In the genomic region with DNA sequence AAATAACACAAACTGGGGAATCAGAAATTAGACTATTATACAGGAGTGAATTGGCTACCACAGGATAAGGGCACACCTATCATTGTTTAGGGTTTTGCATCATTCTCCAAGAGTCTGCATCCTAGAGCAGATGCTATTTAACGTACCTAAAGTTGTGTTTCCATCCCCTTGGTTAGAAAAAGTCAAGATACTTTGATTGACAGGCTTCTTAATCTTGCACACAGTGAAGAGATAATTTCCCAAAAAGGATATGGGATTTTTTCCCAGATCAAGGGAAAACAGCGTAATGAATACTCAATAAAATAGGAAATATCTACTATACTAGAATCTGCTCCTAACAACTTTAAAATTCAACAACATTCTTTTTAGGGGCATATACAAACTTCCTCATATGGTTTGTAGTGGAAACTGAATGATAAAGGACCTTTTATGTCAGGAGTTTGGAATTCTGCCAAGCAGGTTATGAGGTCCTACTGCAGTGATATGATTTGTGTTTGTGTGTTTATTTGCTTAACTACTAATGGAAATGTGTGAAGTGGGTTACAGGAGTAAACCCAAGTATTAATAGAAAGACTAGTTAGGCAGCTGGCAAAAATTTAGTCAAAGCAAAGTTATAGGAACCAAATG, we compare ENCODE assay signal across 22 cellular contexts.
DNase-seq lines count a peak whose midpoint lies in the region; ATAC-seq, FAIRE-seq and TF ChIP-seq lines count a peak whose summit lies in the region.
"Had no signal": no experiment of that assay in that cellular context is flagged by ENCODE, and none has a peak within 500 bp of the region (broad histone marks: within the 10 kb centered on the region; RNA-seq: fewer than 3 reads in every experiment).

No MANE protein-coding gene starts in this region.

- no peak for TF ChIP-seq CTCF in HFFc6 (IDR thresholded peaks at IDR 0.05)

- H3K27me3 Mint-ChIP-seq in HFFc6 (ENCODE audit: insufficient read depth): no peaks in the 10 kb centered on the region
- H3K27me3 Mint-ChIP-seq: activated B cell treated with CpG ODN at 0.5 μM for 24 hours; IgD-negative memory B cell; naive thymus-derived CD8-positive, alpha-beta T cell; T-cell had no signal

- ATAC-seq in HG02885 (IDR thresholded peaks at IDR 0.05; ENCODE audit: poor library complexity, unreplicated experiment): no peak
- ATAC-seq: naive thymus-derived CD8-positive, alpha-beta T cell; T-cell had no signal

- FAIRE-seq in G401.6 (lab: Jason Lieb, UNC): peak; percentile 74
- FAIRE-seq: keratinocyte had no signal

- peaks cover 9% of the 10 kb centered on the region for H3K36me3 Mint-ChIP-seq in HFFc6 (ENCODE audit: low read depth)
- H3K36me3 Mint-ChIP-seq: IgD-negative memory B cell; naive thymus-derived CD8-positive, alpha-beta T cell; T-cell had no signal

- H3K27ac Mint-ChIP-seq in HFFc6: no peak overlapping the region
- H3K27ac Mint-ChIP-seq: activated B cell treated with CpG ODN at 0.5 μM for 24 hours; IgD-negative memory B cell; naive thymus-derived CD8-positive, alpha-beta T cell; T-cell had no signal

- H3K9me3 Mint-ChIP-seq in HFFc6: peaks cover 8% of the 10 kb centered on the region; the same call in 1 of the 2 replicates
- H3K9me3 Mint-ChIP-seq: IgD-negative memory B cell had no signal

- peaks cover 5% of the 10 kb centered on the region; the same call in 1 of the 2 replicates for H3K4me1 Mint-ChIP-seq in HFFc6 (ENCODE audit: low read depth)
- H3K4me1 Mint-ChIP-seq: activated B cell treated with CpG ODN at 0.5 μM for 24 hours; IgD-negative memory B cell; naive thymus-derived CD8-positive, alpha-beta T cell; T-cell had no signal

- DNase-seq in NCI-H1048 (lab: John Stamatoyannopoulos, UW) (peak; percentile 40), NCI-H774 (lab: John Stamatoyannopoulos, UW) (peak; percentile 47), left kidney (ENCODE audit: low read depth, low spot score) (peak; percentile 8), SKM-1 (lab: John Stamatoyannopoulos, UW; ENCODE audit: unreplicated experiment) (no peak), HFFc6 (no peak)
- DNase-seq: activated B cell treated with CpG ODN at 0.5 μM for 24 hours; activated CD4-positive, alpha-beta T cell treated with anti-CD3 and anti-CD28 coated beads, Interleukin-2, amount 50 U/mL, for 4 hours; activated naive CD4-positive, alpha-beta T cell treated with Interleukin-2 at 50 U/mL for 16 hours; brain microvascular endothelial cell; effector CD4-positive, alpha-beta T cell; glutamatergic neuron; naive thymus-derived CD8-positive, alpha-beta T cell; NCI-H1694 treated with DMSO at 0.1 percent for 48 hours; occipital lobe; Peyer's patch; psoas muscle; stimulated activated naive CD4-positive, alpha-beta T cell; T-cell had no signal

- no peak overlapping the region for H3K4me3 Mint-ChIP-seq in HFFc6
- H3K4me3 Mint-ChIP-seq: activated B cell treated with CpG ODN at 0.5 μM for 24 hours; IgD-negative memory B cell; naive thymus-derived CD8-positive, alpha-beta T cell; T-cell had no signal

Comparison
In these comparisons a context has a peak if more than half of its experiments do, and no peak if none do; other contexts are left out.
1. DNase-seq: peak in NCI-H1048 (single experiment), NCI-H774 (single experiment) and left kidney (single experiment); none in SKM-1 (single experiment) and HFFc6 (single experiment).